15 cellular contexts compared by ENCODE assay signal in genomic region chr15:23179768-23180546, GRCh38. TPM values are rescaled to one million over a fixed set of nuclear protein-coding genes. Genes with fewer than 3 reads are reported as not detected.
DNase-seq lines count a peak whose midpoint lies in the region; ATAC-seq and TF ChIP-seq lines count a peak whose summit lies in the region.
"Not testable (repeated sequence)": the region's sequence is repeated elsewhere in the genome, so short reads cannot be mapped to it uniquely, and the experiment has no call there.
"Had no signal": no experiment of that assay in that cellular context is flagged by ENCODE, and none has a peak within 500 bp of the region (broad histone marks: within the 10 kb centered on the region; RNA-seq: fewer than 3 reads in every experiment).

No MANE protein-coding gene starts in this region.

- H3K27ac ChIP-seq in GM23338 (ENCODE audit: low read depth); WERI-Rb-1; heart right ventricle; smooth muscle cell (ENCODE audit: low read depth): not testable (repeated sequence)

- intact Hi-C loops in heart right ventricle (cut with DNase I): not testable (repeated sequence)

- 0 out of 4 replicates have a peak, but pooled peaks of 1 of the 2 experiments have one; percentile 13 for TF ChIP-seq CTCF in GM23338 (conservative IDR thresholded peaks at IDR 0.05; ENCODE audit: low read depth in 2 of 2)
- TF ChIP-seq CTCF in WERI-Rb-1 (IDR thresholded peaks at IDR 0.05; ENCODE audit: low read depth, low read length); heart right ventricle (IDR thresholded peaks at IDR 0.05); kidney epithelial cell (IDR thresholded peaks at IDR 0.05; ENCODE audit: insufficient read depth, low read length, poor library complexity, severe bottlenecking); smooth muscle cell (IDR thresholded peaks at IDR 0.05; ENCODE audit: borderline replicate concordance, insufficient read depth, poor library complexity, severe bottlenecking): not testable (repeated sequence)

- H3K27ac Mint-ChIP-seq in GM23338; natural killer cell treated with Interleukin-12 subunit alpha and Interleukin-12 subunit beta and Interleukin-15 and Interleukin-18, amount 100 ng/mL, for 72 hours: not testable (repeated sequence)

- 15 to 17% methylated on average over 51 of the region's 67 CpGs for WGBS in heart right ventricle, 2 donors
- 52% methylated on average over 27 of the region's 67 CpGs for WGBS in smooth muscle cell (ENCODE audit: low lambda C conversion rate)

- peak; percentile 66 for DNase-seq in GM23338 (ENCODE audit: low spot score)
- peak; percentile 14 for DNase-seq in WERI-Rb-1
- DNase-seq in ecto neural progenitor cell (ENCODE audit: low spot score): peak; percentile 58
- peak in 1 of 2 donors; percentile 14 for DNase-seq in heart right ventricle
- not testable (repeated sequence) for DNase-seq in kidney epithelial cell (ENCODE audit: low read depth); natural killer cell treated with Interleukin-12 subunit alpha and Interleukin-12 subunit beta and Interleukin-15 and Interleukin-18, amount 100 ng/mL, for 72 hours (ENCODE audit: low spot score); smooth muscle cell (lab: John Stamatoyannopoulos, UW; ENCODE audit: unreplicated experiment)

- H3K9me3 ChIP-seq in WERI-Rb-1 (ENCODE audit: severe bottlenecking); heart right ventricle; smooth muscle cell (replicated peaks; ENCODE audit: low read depth): not testable (repeated sequence)

- H2AFZ ChIP-seq in GM23338; smooth muscle cell (ENCODE audit: low read depth): not testable (repeated sequence)

- H3K27me3 ChIP-seq in GM23338 (ENCODE audit: insufficient read depth): peaks cover 11% of the 10 kb centered on the region
- not testable (repeated sequence) for H3K27me3 ChIP-seq in WERI-Rb-1 (ENCODE audit: insufficient read depth, low read depth, severe bottlenecking); kidney epithelial cell (ENCODE audit: control insufficient read depth, insufficient read depth, low read length); smooth muscle cell (ENCODE audit: low read depth)
- peaks cover 0 to 15% (median 9%) of the 10 kb centered on the region in 7 donors for H3K27me3 ChIP-seq in heart right ventricle

- H3K9ac ChIP-seq in smooth muscle cell (ENCODE audit: low read depth): not testable (repeated sequence)

- ATAC-seq in GM23338 (peak; percentile 93), heart right ventricle (peak in 6 of 8 donors; percentile 37 to 84 (median 62))
- peak; percentile 54 to 71 for ATAC-seq in natural killer cell treated with Interleukin-12 subunit alpha and Interleukin-12 subunit beta and Interleukin-15 and Interleukin-18, amount 100 ng/mL, for 72 hours

- H3K9me3 Mint-ChIP-seq in GM23338; natural killer cell treated with Interleukin-12 subunit alpha and Interleukin-12 subunit beta and Interleukin-15 and Interleukin-18, amount 100 ng/mL, for 72 hours: not testable (repeated sequence)

- not testable (repeated sequence) for H3K4me1 Mint-ChIP-seq in GM23338; natural killer cell treated with Interleukin-12 subunit alpha and Interleukin-12 subunit beta and Interleukin-15 and Interleukin-18, amount 100 ng/mL, for 72 hours (ENCODE audit: low read depth in 2 of 2)

- peak overlapping the region; percentile 46 for H3K4me3 ChIP-seq in GM23338
- H3K4me3 ChIP-seq in WERI-Rb-1 (ENCODE audit: low read depth, low read length): not testable (repeated sequence)
- H3K4me3 ChIP-seq in heart right ventricle: peak overlapping the region in 6 of 10 donors; percentile 10 to 32 (median 22)
- H3K4me3 ChIP-seq in kidney epithelial cell (ENCODE audit: low read depth, low read length): peak overlapping the region; percentile 12
- peak overlapping the region; percentile 23 for H3K4me3 ChIP-seq in smooth muscle cell

- H3K27me3 Mint-ChIP-seq in GM23338 (ENCODE audit: insufficient read depth, low read depth, poor library complexity); natural killer cell treated with Interleukin-12 subunit alpha and Interleukin-12 subunit beta and Interleukin-15 and Interleukin-18, amount 100 ng/mL, for 72 hours: not testable (repeated sequence)

- not testable (repeated sequence) for H3K9me2 ChIP-seq in GM23338 (ENCODE audit: insufficient read depth)

- not testable (repeated sequence) for H3K79me2 ChIP-seq in GM23338 (replicated peaks; ENCODE audit: insufficient read depth); smooth muscle cell (ENCODE audit: low read depth)

- H3K36me3 ChIP-seq in GM23338 (ENCODE audit: insufficient read depth); WERI-Rb-1; heart right ventricle; kidney epithelial cell (ENCODE audit: control insufficient read depth, insufficient read depth, low read length); smooth muscle cell (ENCODE audit: low read depth): not testable (repeated sequence)

- not testable (repeated sequence) for H3F3A ChIP-seq in GM23338 (replicated peaks; ENCODE audit: low read depth); smooth muscle cell (ENCODE audit: low read depth)

- not testable (repeated sequence) for H3K36me3 Mint-ChIP-seq in GM23338 (ENCODE audit: low read depth); natural killer cell treated with Interleukin-12 subunit alpha and Interleukin-12 subunit beta and Interleukin-15 and Interleukin-18, amount 100 ng/mL, for 72 hours

- H3K4me1 ChIP-seq in GM23338 (ENCODE audit: insufficient read depth); heart right ventricle; smooth muscle cell (ENCODE audit: low read depth): not testable (repeated sequence)

- H3K4me2 ChIP-seq in GM23338: peak overlapping the region; percentile 68
- H3K4me2 ChIP-seq in smooth muscle cell: peak overlapping the region; percentile 40

- H4K20me1 ChIP-seq in GM23338 (replicated peaks; ENCODE audit: insufficient read depth); smooth muscle cell (ENCODE audit: low read depth): not testable (repeated sequence)

- H3K4me3 Mint-ChIP-seq in GM23338: peak overlapping the region; percentile 70
- not testable (repeated sequence) for H3K4me3 Mint-ChIP-seq in natural killer cell treated with Interleukin-12 subunit alpha and Interleukin-12 subunit beta and Interleukin-15 and Interleukin-18, amount 100 ng/mL, for 72 hours

RNA-seq across cellular contexts. Expression of gene GOLGA6L1, which starts 43.3 kb away (rescaled TPM):
- total RNA-seq in GM23338 (2014; rRNA removed; shearing (Covaris generic)): not detected in 2 replicates
- polyA plus RNA-seq in GM23338 (2016; fragmentation: Nextera tagmentation; extraction: Ambion mirVana) (0.09 TPM in 1 of 2 replicates, not detected in the other), heart right ventricle (not detected), smooth muscle cell (not detected in 2 replicates)
- total RNA-seq in heart right ventricle (not detected), kidney epithelial cell (not detected in 2 replicates), smooth muscle cell (not detected in 2 replicates)
- not detected for total RNA-seq in natural killer cell treated with Interleukin-12 subunit alpha and Interleukin-12 subunit beta and Interleukin-15 and Interleukin-18, amount 100 ng/mL, for 72 hours
- total RNA-seq: activated CD4-positive, alpha-beta memory T cell treated with anti-CD3 and anti-CD28 coated beads, Interleukin-2, amount 10 ng/mL, durations not matched to agents 7 days and 5 days; cardiac septum; CD8-positive, alpha-beta T cell; left colon; MCF 10A; OCI-LY7; ovary; sigmoid colon had no signal
- polyA plus RNA-seq: ovary, sigmoid colon had no signal
